13 cellular contexts compared by ENCODE assay signal in genomic region chr4:82774711-82775171, GRCh38. TPM values are rescaled to one million over a fixed set of nuclear protein-coding genes. Genes with fewer than 3 reads are reported as not detected.
DNase-seq lines count a peak whose midpoint lies in the region; ATAC-seq, FAIRE-seq and TF ChIP-seq lines count a peak whose summit lies in the region.
"Had no signal": no experiment of that assay in that cellular context is flagged by ENCODE, and none has a peak within 500 bp of the region (broad histone marks: within the 10 kb centered on the region; RNA-seq: fewer than 3 reads in every experiment).

No MANE protein-coding gene starts in this region.

- peaks cover 41% of the 10 kb centered on the region for H3K4me1 Mint-ChIP-seq in chondrocyte (ENCODE audit: low read depth)
- H3K4me1 Mint-ChIP-seq: activated naive CD4-positive, alpha-beta T cell treated with anti-CD3 and anti-CD28 coated beads, Interleukin-2, amount 10 ng/mL, durations not matched to agents 7 days and 5 days had no signal

- no peak overlapping the region for H3K4me3 ChIP-seq in upper lobe of right lung
- H3K4me3 ChIP-seq: coronary artery had no signal

- H3K27me3 Mint-ChIP-seq in chondrocyte (ENCODE audit: low read depth): no peaks in the 10 kb centered on the region

- intact Hi-C loops in upper lobe of right lung (cut with DNase I): no loop called here

- no peaks in the 10 kb centered on the region for H3K27me3 ChIP-seq in upper lobe of right lung

- H3K27ac Mint-ChIP-seq in chondrocyte (ENCODE audit: unreplicated experiment): peak overlapping the region; percentile 56
- H3K27ac Mint-ChIP-seq: activated naive CD4-positive, alpha-beta T cell treated with anti-CD3 and anti-CD28 coated beads, Interleukin-2, amount 10 ng/mL, durations not matched to agents 7 days and 5 days had no signal

- H3K9me3 ChIP-seq in upper lobe of right lung: no peaks in the 10 kb centered on the region

- H3K36me3 ChIP-seq in upper lobe of right lung: no peaks in the 10 kb centered on the region

- TF ChIP-seq POLR2A in GM12892 (IDR thresholded peaks at IDR 0.05; ENCODE audit: low read depth, low read length): no peak

- ATAC-seq in upper lobe of right lung: no peak
- ATAC-seq in HG02870 (IDR thresholded peaks at IDR 0.05; ENCODE audit: unreplicated experiment): no peak

- no peaks in the 10 kb centered on the region for H3K36me3 Mint-ChIP-seq in chondrocyte (ENCODE audit: low read depth)
- H3K36me3 Mint-ChIP-seq: activated naive CD4-positive, alpha-beta T cell treated with anti-CD3 and anti-CD28 coated beads, Interleukin-2, amount 10 ng/mL, durations not matched to agents 7 days and 5 days had no signal

- peak overlapping the region; percentile 21 for H3K4me3 Mint-ChIP-seq in chondrocyte (ENCODE audit: unreplicated experiment)
- H3K4me3 Mint-ChIP-seq: activated naive CD4-positive, alpha-beta T cell treated with anti-CD3 and anti-CD28 coated beads, Interleukin-2, amount 10 ng/mL, durations not matched to agents 7 days and 5 days had no signal

- DNase-seq in NCI-H1092 treated with DMSO at 0.1 percent for 48 hours (lab: John Stamatoyannopoulos, UW) (peak; percentile 10), NCI-H1092 (lab: John Stamatoyannopoulos, UW) (no peak), chondrocyte (ENCODE audit: low spot score) (no peak), left kidney (ENCODE audit: low read depth, low spot score) (peak; percentile 69), GM12892 (ENCODE audit: insufficient read length) (no peak), upper lobe of right lung (no peak)
- DNase-seq: activated CD8-positive, alpha-beta memory T cell treated with anti-CD3 and anti-CD28 coated beads for 24 hours; activated naive CD4-positive, alpha-beta T cell treated with anti-CD3 and anti-CD28 coated beads, Interleukin-2, amount 10 ng/mL, durations not matched to agents 7 days and 5 days; NCI-H2171 had no signal

- H3K9me3 Mint-ChIP-seq in chondrocyte (ENCODE audit: low read depth): no peaks in the 10 kb centered on the region
- H3K9me3 Mint-ChIP-seq: activated naive CD4-positive, alpha-beta T cell treated with anti-CD3 and anti-CD28 coated beads, Interleukin-2, amount 10 ng/mL, durations not matched to agents 7 days and 5 days had no signal

- H3K27ac ChIP-seq in temporal lobe (ENCODE audit: low read depth, low read length): peak overlapping the region; percentile 97
- no peak overlapping the region for H3K27ac ChIP-seq in upper lobe of right lung
- H3K27ac ChIP-seq: 22Rv1, coronary artery had no signal

- no peak for TF ChIP-seq CTCF in chondrocyte (IDR thresholded peaks at IDR 0.05)
- no peak for TF ChIP-seq CTCF in upper lobe of right lung (IDR thresholded peaks at IDR 0.05)

- H3K4me1 ChIP-seq in upper lobe of right lung: no peaks in the 10 kb centered on the region

- FAIRE-seq in GM12892 (lab: Jason Lieb, UNC): no peak

RNA-seq across cellular contexts. Expression of gene SCD5, which starts 23.9 kb away (rescaled TPM):
- total RNA-seq in chondrocyte: 20.6 to 25.9 TPM (median 22.6 TPM) in 3 replicates
- 271 TPM for total RNA-seq in temporal lobe
- polyA plus RNA-seq in GM12892 (2012; ENCODE audit: missing spikeins): 0.64 TPM
- 20.6 TPM for total RNA-seq in upper lobe of right lung

Comparison
In these comparisons a context has a peak if more than half of its experiments do, and no peak if none do; other contexts are left out.
1. DNase-seq: peak in NCI-H1092 treated with DMSO at 0.1 percent for 48 hours (single experiment) and left kidney (single experiment); none in NCI-H1092 (single experiment), chondrocyte (single experiment), GM12892 (single experiment) and upper lobe of right lung (single experiment).
2. RNA of gene SCD5, which starts 23.9 kb away (total RNA-seq): 271 TPM in temporal lobe (single experiment); 20.6 to 25.9 TPM in chondrocyte and 20.6 TPM in upper lobe of right lung (single experiment); every median in the first group is over 10 times any median in the second.